10 cellular contexts compared by ENCODE assay signal in the genomic region with DNA sequence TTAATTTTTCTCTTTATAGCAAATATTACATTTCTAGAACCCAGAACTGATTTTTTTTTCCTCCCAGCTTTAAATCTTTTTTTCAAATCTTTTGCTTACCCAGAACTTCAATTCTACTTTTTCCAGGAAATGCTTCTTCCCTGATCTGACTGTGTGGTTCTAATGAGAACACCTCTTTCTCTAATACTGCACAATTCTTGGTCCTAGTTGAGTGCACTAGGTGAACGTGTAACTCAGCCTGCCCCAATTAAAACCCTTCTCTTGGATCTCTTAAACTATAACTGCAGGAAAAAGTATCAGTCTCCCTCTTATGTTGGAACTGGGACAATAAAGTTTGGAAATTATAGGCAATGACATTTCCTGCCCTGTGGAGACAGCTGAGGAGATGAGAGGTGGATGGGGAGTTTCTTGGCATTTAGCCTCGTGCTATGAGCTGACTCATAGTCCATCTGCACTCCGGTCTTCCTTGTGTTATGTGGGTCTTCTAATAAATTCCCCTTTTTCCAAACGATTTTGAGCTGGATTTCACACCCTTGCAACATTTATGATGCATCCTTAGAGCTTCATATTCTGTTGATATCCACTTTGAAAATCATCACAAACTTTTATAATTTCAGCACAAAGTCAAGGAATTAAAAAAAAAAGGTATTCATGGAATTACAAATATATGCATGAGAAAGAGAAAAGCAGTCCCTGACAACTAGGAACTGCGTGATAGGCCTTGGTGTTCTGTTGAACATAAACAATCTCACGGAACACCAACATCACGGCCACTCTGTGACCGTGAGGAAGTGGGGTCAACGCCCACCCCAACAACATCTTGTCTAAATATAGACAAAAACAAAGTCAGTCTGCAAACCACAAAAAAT. TPM values are rescaled to one million over a fixed set of nuclear protein-coding genes. Genes with fewer than 3 reads are reported as not detected.
A peak's percentile ranks its signal among the peaks of the same experiment; 100 is the strongest.
DNase-seq lines count a peak whose midpoint lies in the region; ATAC-seq, FAIRE-seq and TF ChIP-seq lines count a peak whose summit lies in the region.
"Had no signal": no experiment of that assay in that cellular context is flagged by ENCODE, and none has a peak within 500 bp of the region (broad histone marks: within the 10 kb centered on the region; RNA-seq: fewer than 3 reads in every experiment).

No MANE protein-coding gene starts in this region.

- ATAC-seq in A549, result peak; percentile 91 to 97
- ATAC-seq in activated CD8-positive, alpha-beta T cell treated with anti-CD3 and anti-CD28 coated beads, Interleukin-2, amount 10 ng/mL, durations not matched to agents 7 days and 5 days, result no peak

- H3K4me3 ChIP-seq in A549 (no peak overlapping the region), HL-60 (replicated peaks; ENCODE audit: insufficient read depth, low read length) (no peak overlapping the region), astrocyte of the cerebellum (ENCODE audit: low read depth, low read length) (no peak overlapping the region), kidney epithelial cell (ENCODE audit: low read depth, low read length) (no peak overlapping the region)

- H3K4me1 Mint-ChIP-seq in type B pancreatic cell (ENCODE audit: unreplicated experiment), result no peaks in the 10 kb centered on the region
- H3K4me1 Mint-ChIP-seq in activated CD8-positive, alpha-beta T cell treated with anti-CD3 and anti-CD28 coated beads, Interleukin-2, amount 10 ng/mL, durations not matched to agents 7 days and 5 days (ENCODE audit: low read depth), result peaks cover 13% of the 10 kb centered on the region

- no peak for TF ChIP-seq RAD21 in A549 (conservative IDR thresholded peaks at IDR 0.05 in 1 of 2, IDR thresholded peaks at IDR 0.05 in 1 of 2)

- peaks cover 46% of the 10 kb centered on the region for H3K4me1 ChIP-seq in A549
- H3K4me1 ChIP-seq: parathyroid adenoma had no signal

- no peaks in the 10 kb centered on the region for H3K9me3 Mint-ChIP-seq in type B pancreatic cell
- no peaks in the 10 kb centered on the region for H3K9me3 Mint-ChIP-seq in activated CD8-positive, alpha-beta T cell treated with anti-CD3 and anti-CD28 coated beads, Interleukin-2, amount 10 ng/mL, durations not matched to agents 7 days and 5 days (ENCODE audit: insufficient read depth)

- no peak for FAIRE-seq in A549 (lab: Jason Lieb, UNC)
- FAIRE-seq: G401.6 had no signal

- in situ Hi-C loops in astrocyte of the cerebellum (cut with HindIII; ENCODE audit: low sequenced_read_pairs), result no loop called here

- CTCF ChIA-PET in A549 (lab: Yijun Ruan, JAX), result interaction anchor here (0.6 to 7.7 kb wide), 7 partner anchors 9 to 644 kb away, joined by 3 to 68 read pairs (median 3); a partner anchor contains a TSS
- CTCF ChIA-PET in activated CD8-positive, alpha-beta T cell treated with anti-CD3 and anti-CD28 coated beads, Interleukin-2, amount 10 ng/mL, durations not matched to agents 7 days and 5 days (lab: Charles Lee), result interaction anchor here (1.0 to 8.2 kb wide), 3 partner anchors 65 to 496 kb away, joined by 6 to 184 read pairs (median 11); no protein-coding TSS in a partner anchor

- no peaks in the 10 kb centered on the region for H3K27me3 ChIP-seq in HL-60 (ENCODE audit: insufficient read depth, poor library complexity, severe bottlenecking)
- H3K27me3 ChIP-seq in kidney epithelial cell (ENCODE audit: control insufficient read depth, insufficient read depth, low read length), result no peaks in the 10 kb centered on the region

- H3K4me3 Mint-ChIP-seq in type B pancreatic cell, result no peak overlapping the region
- H3K4me3 Mint-ChIP-seq in activated CD8-positive, alpha-beta T cell treated with anti-CD3 and anti-CD28 coated beads, Interleukin-2, amount 10 ng/mL, durations not matched to agents 7 days and 5 days, result no peak overlapping the region

- DNase-seq in A549 (ENCODE audit: low read depth in 1 of 2, low spot score in 1 of 2) (peak; percentile 41 to 74), HL-60 (ENCODE audit: low read depth in 1 of 2, low spot score in 1 of 2) (no peak), astrocyte of the cerebellum (ENCODE audit: low read depth) (peak; percentile 77), kidney epithelial cell (ENCODE audit: low read depth) (peak; percentile 58), type B pancreatic cell (ENCODE audit: extremely low spot score, unreplicated experiment) (no peak), HuH-7.5 (ENCODE audit: low spot score) (no peak)
- DNase-seq in activated CD8-positive, alpha-beta T cell treated with anti-CD3 and anti-CD28 coated beads, Interleukin-2, amount 10 ng/mL, durations not matched to agents 7 days and 5 days, result no peak
- DNase-seq in activated naive CD4-positive, alpha-beta T cell treated with anti-CD3 and anti-CD28 coated beads, Interleukin-2, amount 50 U/mL, for 16 hours, result no peak

- H3K9me3 ChIP-seq in A549, result no peaks in the 10 kb centered on the region

- peak overlapping the region; percentile 56 to 72 for H3K27ac ChIP-seq in A549
- peak overlapping the region; percentile 33; the same call in 1 of the 2 replicates for H3K27ac ChIP-seq in HL-60 (replicated peaks)
- H3K27ac ChIP-seq: parathyroid adenoma had no signal

- 7% methylated on average over 9 of the region's 9 CpGs for WGBS in A549 (ENCODE audit: missing lambda C conversion rate)

- no peaks in the 10 kb centered on the region for H3K27me3 Mint-ChIP-seq in type B pancreatic cell
- H3K27me3 Mint-ChIP-seq in activated CD8-positive, alpha-beta T cell treated with anti-CD3 and anti-CD28 coated beads, Interleukin-2, amount 10 ng/mL, durations not matched to agents 7 days and 5 days (ENCODE audit: low read depth), result no peaks in the 10 kb centered on the region

- TF ChIP-seq POLR2A in A549 (IDR thresholded peaks at IDR 0.05; ENCODE audit: low read length), result no peak

- TF ChIP-seq CTCF in A549 (IDR thresholded peaks at IDR 0.05) (no peak), HL-60 (IDR thresholded peaks at IDR 0.05; ENCODE audit: insufficient read depth, low read length) (no peak), astrocyte of the cerebellum (IDR thresholded peaks at IDR 0.05; ENCODE audit: low read depth, low read length, missing control alignments) (no peak), kidney epithelial cell (IDR thresholded peaks at IDR 0.05; ENCODE audit: insufficient read depth, low read length, poor library complexity, severe bottlenecking) (no peak), type B pancreatic cell (conservative IDR thresholded peaks at IDR 0.05) (no peak)

- H3K4me2 ChIP-seq in A549, result peak overlapping the region; percentile 64

- no peaks in the 10 kb centered on the region for H3K36me3 Mint-ChIP-seq in type B pancreatic cell
- H3K36me3 Mint-ChIP-seq in activated CD8-positive, alpha-beta T cell treated with anti-CD3 and anti-CD28 coated beads, Interleukin-2, amount 10 ng/mL, durations not matched to agents 7 days and 5 days (ENCODE audit: low read depth), result no peaks in the 10 kb centered on the region

- POLR2A ChIA-PET in A549 (lab: Yijun Ruan, JAX), result interaction anchor here (2.2 kb wide), 1 partner anchor 52 kb away, joined by 21 read pairs; a partner anchor contains a TSS
- POLR2A ChIA-PET in activated CD8-positive, alpha-beta T cell treated with anti-CD3 and anti-CD28 coated beads, Interleukin-2, amount 10 ng/mL, durations not matched to agents 7 days and 5 days (lab: Charles Lee), result interaction anchor here (1.1 kb wide), 1 partner anchor 55 kb away, joined by 3 read pairs; no protein-coding TSS in a partner anchor

- no peaks in the 10 kb centered on the region for H3K36me3 ChIP-seq in kidney epithelial cell (ENCODE audit: control insufficient read depth, insufficient read depth, low read length)

- H3K27ac Mint-ChIP-seq in type B pancreatic cell, result no peak overlapping the region
- no peak overlapping the region for H3K27ac Mint-ChIP-seq in activated CD8-positive, alpha-beta T cell treated with anti-CD3 and anti-CD28 coated beads, Interleukin-2, amount 10 ng/mL, durations not matched to agents 7 days and 5 days

- TF ChIP-seq EP300 in A549 (IDR thresholded peaks at IDR 0.05), result no peak

TF ChIP-seq in A549, 52 proteins besides CTCF, POLR2A, EP300 and RAD21:
- TF ChIP-seq TFCP2L1 (CRISPR knock-in tag; IDR thresholded peaks at IDR 0.05) (no peak), HDAC2 (IDR thresholded peaks at IDR 0.05) (no peak), FOSB (CRISPR knock-in tag; IDR thresholded peaks at IDR 0.05) (no peak), MAZ (IDR thresholded peaks at IDR 0.05; ENCODE audit: borderline replicate concordance, low read depth, low read length) (no peak), PHF8 (IDR thresholded peaks at IDR 0.05; ENCODE audit: borderline replicate concordance, low read depth) (no peak), JUN (IDR thresholded peaks at IDR 0.05) (no peak), FOSL2 (IDR thresholded peaks at IDR 0.05) (no peak; the same call in 1 of the 2 replicates), FOSL2 (CRISPR knock-in tag; IDR thresholded peaks at IDR 0.05) (peak; percentile 56)
- TF ChIP-seq, protein P1, sequence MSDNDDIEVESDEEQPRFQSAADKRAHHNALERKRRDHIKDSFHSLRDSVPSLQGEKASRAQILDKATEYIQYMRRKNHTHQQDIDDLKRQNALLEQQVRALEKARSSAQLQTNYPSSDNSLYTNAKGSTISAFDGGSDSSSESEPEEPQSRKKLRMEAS (IDR thresholded peaks at IDR 0.05), result peak; percentile 61; the same call in 1 of the 2 replicates
- TF ChIP-seq, protein P2, sequence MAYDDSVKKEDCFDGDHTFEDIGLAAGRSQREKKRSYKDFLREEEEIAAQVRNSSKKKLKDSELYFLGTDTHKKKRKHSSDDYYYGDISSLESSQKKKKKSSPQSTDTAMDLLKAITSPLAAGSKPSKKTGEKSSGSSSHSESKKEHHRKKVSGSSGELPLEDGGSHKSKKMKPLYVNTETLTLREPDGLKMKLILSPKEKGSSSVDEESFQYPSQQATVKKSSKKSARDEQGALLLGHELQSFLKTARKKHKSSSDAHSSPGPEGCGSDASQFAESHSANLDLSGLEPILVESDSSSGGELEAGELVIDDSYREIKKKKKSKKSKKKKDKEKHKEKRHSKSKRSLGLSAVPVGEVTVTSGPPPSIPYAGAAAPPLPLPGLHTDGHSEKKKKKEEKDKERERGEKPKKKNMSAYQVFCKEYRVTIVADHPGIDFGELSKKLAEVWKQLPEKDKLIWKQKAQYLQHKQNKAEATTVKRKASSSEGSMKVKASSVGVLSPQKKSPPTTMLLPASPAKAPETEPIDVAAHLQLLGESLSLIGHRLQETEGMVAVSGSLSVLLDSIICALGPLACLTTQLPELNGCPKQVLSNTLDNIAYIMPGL (CRISPR knock-in tag; IDR thresholded peaks at IDR 0.05; ENCODE audit: borderline replicate concordance), result no peak

RNA-seq across cellular contexts. Expression of a gene that starts 52.4 kb away (rescaled TPM):
- polyA plus RNA-seq in A549 (2011; rRNA removed) (11.0 and 17.0 TPM in 2 replicates), A549 (2017; fragmentation: RNase III; extraction: RNeasy Plus Mini Kit Qiagen cat#74134 plus additional on column Dnase treatment) (18.1 to 20.8 TPM (median 20.0 TPM) in 3 replicates)
- polyA plus RNA-seq in A549 (2012; cell fraction: cytosol; rRNA removed), result 4.9 and 5.0 TPM in 2 replicates
- 2.1 and 4.1 TPM in 2 replicates for polyA plus RNA-seq in A549 (2012; cell fraction: nucleus; rRNA removed)
- 2.3 and 3.7 TPM in 2 replicates for polyA minus RNA-seq in A549 (2011; rRNA and poly(A)+ RNA removed)
- total RNA-seq in kidney epithelial cell (5.6 and 6.4 TPM in 2 replicates), type B pancreatic cell (ENCODE audit: low replicate concordance) (8.7 and 14.6 TPM in 2 replicates)
- 1 to 10 TPM; 5.1 to 5.5 TPM for total RNA-seq in activated CD8-positive, alpha-beta T cell treated with anti-CD3 and anti-CD28 coated beads, Interleukin-2, amount 10 ng/mL, durations not matched to agents 7 days and 5 days

Comparison
In these comparisons a context has a peak if more than half of its experiments do, and no peak if none do; other contexts are left out.
1. DNase-seq: peak in A549 (2 of 2), astrocyte of the cerebellum (single experiment) and kidney epithelial cell (single experiment); none in HL-60 (0 of 2), type B pancreatic cell (single experiment), activated CD8-positive, alpha-beta T cell treated with anti-CD3 and anti-CD28 coated beads, Interleukin-2, amount 10 ng/mL, durations not matched to agents 7 days and 5 days (single experiment), HuH-7.5 (single experiment) and activated naive CD4-positive, alpha-beta T cell treated with anti-CD3 and anti-CD28 coated beads, Interleukin-2, amount 50 U/mL, for 16 hours (single experiment).